9 cellular contexts compared by ENCODE assay signal in the genomic region with DNA sequence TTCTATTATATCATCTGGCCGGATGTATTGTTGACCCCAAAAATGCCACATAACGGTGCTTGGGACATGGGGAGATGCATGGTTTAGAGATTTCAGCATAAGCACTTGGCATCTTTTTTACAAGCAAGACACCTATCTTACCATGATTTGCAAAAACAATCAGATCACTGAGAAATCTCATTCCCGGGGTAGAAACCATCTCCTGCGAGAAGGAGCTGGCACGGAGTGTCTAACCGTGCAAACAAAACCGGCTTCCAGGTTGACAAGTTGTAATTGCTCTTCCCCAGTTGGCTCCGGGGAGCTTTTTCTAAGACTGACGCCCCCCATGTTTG. TPM values are rescaled to one million over a fixed set of nuclear protein-coding genes. Genes with fewer than 3 reads are reported as not detected.
DNase-seq lines count a peak whose midpoint lies in the region; ATAC-seq, FAIRE-seq and TF ChIP-seq lines count a peak whose summit lies in the region.
"Had no signal": no experiment of that assay in that cellular context is flagged by ENCODE, and none has a peak within 500 bp of the region (broad histone marks: within the 10 kb centered on the region; RNA-seq: fewer than 3 reads in every experiment).

No MANE protein-coding gene starts in this region.

- H3K27me3 ChIP-seq in heart left ventricle: peaks cover 0 to 13% (median 3%) of the 10 kb centered on the region in 9 donors
- peaks cover 0 to 3% of the 10 kb centered on the region in 2 experiments; a peak in 1 of 5 replicates for H3K27me3 ChIP-seq in HepG2 (ENCODE audit: control insufficient read depth in 1 of 2, insufficient read depth in 2 of 2, low read length in 2 of 2)
- peaks cover 0 to 35% of the 10 kb centered on the region in 2 donors for H3K27me3 ChIP-seq in tibial nerve
- peaks cover 0 to 9% of the 10 kb centered on the region in 2 donors for H3K27me3 ChIP-seq in small intestine (ENCODE audit: control insufficient read depth in 2 of 2, insufficient read depth in 2 of 2, low read length in 2 of 2)
- H3K27me3 ChIP-seq: uterus had no signal

- H2AFZ ChIP-seq in HepG2 (ENCODE audit: low read length): no peak overlapping the region

- CTCF ChIA-PET in activated CD4-positive, alpha-beta memory T cell treated with anti-CD3 and anti-CD28 coated beads for 36 hours (lab: Charles Lee): interaction anchor here (1.1 to 3.0 kb wide), 8 partner anchors 10 to 175 kb away, joined by 3 to 17 read pairs (median 4); no protein-coding TSS in a partner anchor
- CTCF ChIA-PET in HepG2 (lab: Yijun Ruan, JAX; ENCODE audit: low intra/inter-chr PET ratio, low total read pairs): no interaction called here

- peak overlapping the region; percentile 94 for H3K27ac Mint-ChIP-seq in activated CD4-positive, alpha-beta memory T cell treated with anti-CD3 and anti-CD28 coated beads for 36 hours

- no peaks in the 10 kb centered on the region for H3K36me3 ChIP-seq in heart left ventricle
- no peaks in the 10 kb centered on the region for H3K36me3 ChIP-seq in HepG2 (replicated peaks in 1 of 2; ENCODE audit: control insufficient read depth in 1 of 2, insufficient read depth in 2 of 2, low read length in 2 of 2)
- no peaks in the 10 kb centered on the region for H3K36me3 ChIP-seq in tibial nerve
- H3K36me3 ChIP-seq in small intestine (ENCODE audit: control insufficient read depth in 2 of 2, insufficient read depth in 2 of 2, low read length in 2 of 2): no peaks in the 10 kb centered on the region
- H3K36me3 ChIP-seq: uterus had no signal

- no peak for TF ChIP-seq EP300 in HepG2 (IDR thresholded peaks at IDR 0.05; ENCODE audit: low read depth in 2 of 2, low read length in 2 of 2)
- TF ChIP-seq EP300 in HepG2 (CRISPR knock-in tag; IDR thresholded peaks at IDR 0.05; ENCODE audit: borderline replicate concordance): no peak
- TF ChIP-seq EP300 in tibial nerve (IDR thresholded peaks at IDR 0.05): no peak

- H3K9ac ChIP-seq in HepG2 (ENCODE audit: insufficient read depth, low read depth, low read length): peak overlapping the region; percentile 69; the same call in 1 of the 2 replicates

- TF ChIP-seq POLR2A in heart left ventricle (IDR thresholded peaks at IDR 0.05): no peak
- TF ChIP-seq POLR2A in HepG2 (IDR thresholded peaks at IDR 0.05; ENCODE audit: insufficient read depth in 1 of 2, low read depth in 2 of 2, low read length in 2 of 2): no peak
- TF ChIP-seq POLR2A in tibial nerve (IDR thresholded peaks at IDR 0.05): no peak
- no peak for TF ChIP-seq POLR2A in H54 (IDR thresholded peaks at IDR 0.05; ENCODE audit: low read depth, low read length)

- H3K4me1 Mint-ChIP-seq in activated CD4-positive, alpha-beta memory T cell treated with anti-CD3 and anti-CD28 coated beads for 36 hours (ENCODE audit: low read depth): peaks cover 49% of the 10 kb centered on the region

- peaks cover 2 to 33% (median 13%) of the 10 kb centered on the region in 12 donors for H3K4me1 ChIP-seq in heart left ventricle
- peaks cover 46% of the 10 kb centered on the region for H3K4me1 ChIP-seq in HepG2 (ENCODE audit: insufficient read depth, low read length)
- H3K4me1 ChIP-seq in tibial nerve: peaks cover 0 to 34% (median 12%) of the 10 kb centered on the region in 4 donors
- no peaks in the 10 kb centered on the region for H3K4me1 ChIP-seq in small intestine (ENCODE audit: control insufficient read depth in 2 of 2, insufficient read depth in 1 of 2, low read depth in 1 of 2, low read length in 1 of 2)

- H3K79me2 ChIP-seq in HepG2 (ENCODE audit: insufficient read depth, low read length): peaks cover 3% of the 10 kb centered on the region

- intact Hi-C loops in heart left ventricle (cut with DNase I) (loop anchor here in 3 of 10 donors (5.0 to 10.0 kb wide), 2 partner anchors 85 to 87 kb away; no protein-coding TSS in a partner anchor), cardiac septum (cut with DNase I) (no loop called here), HepG2 (cut with micrococcal nuclease; ENCODE audit: unreplicated experiment) (no loop called here)
- intact Hi-C loops in activated CD4-positive, alpha-beta memory T cell treated with anti-CD3 and anti-CD28 coated beads for 36 hours (cut with micrococcal nuclease): loop anchor here (2.0 to 5.0 kb wide), 3 partner anchors 27 to 107 kb away; no protein-coding TSS in a partner anchor

- POLR2A ChIA-PET in activated CD4-positive, alpha-beta memory T cell treated with anti-CD3 and anti-CD28 coated beads for 36 hours (lab: Charles Lee): interaction anchor here (0.7 to 1.7 kb wide), 5 partner anchors 25 to 124 kb away, joined by 3 to 4 read pairs (median 3); a partner anchor contains a TSS
- POLR2A ChIA-PET in HepG2 (lab: Yijun Ruan, JAX): no interaction called here

- no peaks in the 10 kb centered on the region for H3K27me3 Mint-ChIP-seq in activated CD4-positive, alpha-beta memory T cell treated with anti-CD3 and anti-CD28 coated beads for 36 hours

- H3K4me3 Mint-ChIP-seq in activated CD4-positive, alpha-beta memory T cell treated with anti-CD3 and anti-CD28 coated beads for 36 hours: peak overlapping the region; percentile 91

- peak overlapping the region; percentile 89 for H3K4me2 ChIP-seq in HepG2 (ENCODE audit: low read depth, low read length)

- FAIRE-seq in HepG2 (lab: Jason Lieb, UNC) (no peak), H54 (lab: Jason Lieb, UNC) (no peak), small intestine (lab: Jason Lieb, UNC) (no peak)

- H3K36me3 Mint-ChIP-seq in activated CD4-positive, alpha-beta memory T cell treated with anti-CD3 and anti-CD28 coated beads for 36 hours: no peaks in the 10 kb centered on the region

- ATAC-seq in heart left ventricle: no peak
- no peak for ATAC-seq in HepG2

- H3K9me3 ChIP-seq in heart left ventricle (no peaks in the 10 kb centered on the region), HepG2 (ENCODE audit: low read length) (no peaks in the 10 kb centered on the region), tibial nerve (no peaks in the 10 kb centered on the region), small intestine (ENCODE audit: control insufficient read depth, low read depth) (no peaks in the 10 kb centered on the region)
- H3K9me3 ChIP-seq: uterus had no signal

- DNase-seq in heart left ventricle (no peak), cardiac septum (ENCODE audit: low spot score) (no peak), HepG2 (ENCODE audit: low spot score) (no peak), tibial nerve (ENCODE audit: low spot score in 2 of 2) (no peak), H54 (ENCODE audit: insufficient read length, low spot score) (no peak), small intestine (no peak), NCI-H2227 treated with DMSO at 0.1 percent for 48 hours (lab: John Stamatoyannopoulos, UW) (no peak)
- no peak for DNase-seq in activated CD4-positive, alpha-beta memory T cell treated with anti-CD3 and anti-CD28 coated beads for 36 hours
- DNase-seq: uterus had no signal

- in situ Hi-C loops in HepG2 (cut with HindIII; ENCODE audit: extremely low pct_ligation_motif_present, low pct_unique_long_range_greater_than_20kb): loop anchor here (5.0 to 25.0 kb wide), 2 partner anchors 87 to 472 kb away; no protein-coding TSS in a partner anchor

- no peaks in the 10 kb centered on the region for H4K20me1 ChIP-seq in HepG2 (ENCODE audit: insufficient read depth, low read length)

- peak overlapping the region in 10 of 12 donors; percentile 60 to 91 (median 71) for H3K4me3 ChIP-seq in heart left ventricle
- peak overlapping the region; percentile 74 to 80 (median 79) for H3K4me3 ChIP-seq in HepG2 (replicated peaks in 1 of 3; ENCODE audit: insufficient read depth in 1 of 3, low read depth in 2 of 3, low read length in 3 of 3)
- H3K4me3 ChIP-seq in tibial nerve: peak overlapping the region in 3 of 4 donors; percentile 28 to 60 (median 58)
- H3K4me3 ChIP-seq in small intestine (ENCODE audit: low read depth in 1 of 2, low read length in 2 of 2): peak overlapping the region in 1 of 2 donors; percentile 62

- WGBS in heart left ventricle, 4 donors: 31 to 46% (median 36%) methylated on average over 9 of the region's 9 CpGs
- WGBS in HepG2 (ENCODE audit: low lambda C conversion rate): 42% methylated on average over 9 of the region's 9 CpGs
- WGBS in tibial nerve, 2 donors: 21 to 24% methylated on average over 9 of the region's 9 CpGs
- 14 to 15% (median 15%) methylated on average over 9 of the region's 9 CpGs for WGBS in small intestine, 3 donors

- TSS peak; percentile 59 for BruUV-seq in HepG2 (replicated peaks; lab: Mats Ljungman, UMichigan)

- H3K9me3 Mint-ChIP-seq in activated CD4-positive, alpha-beta memory T cell treated with anti-CD3 and anti-CD28 coated beads for 36 hours: no peaks in the 10 kb centered on the region

- TF ChIP-seq CTCF in heart left ventricle (IDR thresholded peaks at IDR 0.05) (no peak), HepG2 (CRISPR knock-in tag; IDR thresholded peaks at IDR 0.05) (no peak), tibial nerve (IDR thresholded peaks at IDR 0.05) (no peak)

- H3K27ac ChIP-seq in heart left ventricle (peak overlapping the region in 4 of 12 donors; percentile 71 to 98 (median 78)), HepG2 (ENCODE audit: extremely low read length, insufficient read depth, low read length) (no peak overlapping the region), tibial nerve (peak overlapping the region in 1 of 4 donors; percentile 84), small intestine (ENCODE audit: low read depth in 1 of 2, low read length in 1 of 2) (no peak overlapping the region)
- H3K27ac ChIP-seq: uterus had no signal

- TF ChIP-seq RAD21 in HepG2 (CRISPR knock-in tag; IDR thresholded peaks at IDR 0.05): no peak

RNA-seq across cellular contexts. Expression of a gene that starts 1.0 kb away (rescaled TPM):
- total RNA-seq in heart left ventricle: 1 to 10 TPM in 1 of 9 donors, under 1 TPM in 7, not detected in 1; 0.16 to 1.7 (median 0.36) TPM
- polyA plus RNA-seq in heart left ventricle: under 1 TPM in 1 of 2 donors, not detected in 1; 0.37 TPM
- total RNA-seq in cardiac septum: 0.19 TPM
- 1 to 10 TPM; 3.5 to 3.6 TPM for total RNA-seq in activated CD4-positive, alpha-beta memory T cell treated with anti-CD3 and anti-CD28 coated beads for 36 hours
- 0.67 and 1.1 TPM in 2 replicates for total RNA-seq in HepG2 (2016; rRNA removed; fragmentation: Illumina TruSeq; extraction: Trizol)
- 0.51 TPM in 1 of 2 replicates, not detected in the other for total RNA-seq in HepG2 (2016; cell fraction: cytosol; rRNA removed; fragmentation: Illumina TruSeq; extraction: Trizol; ENCODE audit: low read depth)
- 1.1 and 1.3 TPM in 2 replicates for total RNA-seq in HepG2 (2016; cell fraction: insoluble cytoplasmic fraction; rRNA removed; fragmentation: Illumina TruSeq; extraction: Trizol)
- total RNA-seq in HepG2 (2016; cell fraction: membrane; rRNA removed; fragmentation: Illumina TruSeq; extraction: Trizol): 0.53 and 0.69 TPM in 2 replicates
- 1.1 and 1.6 TPM in 2 replicates for total RNA-seq in HepG2 (2016; cell fraction: nucleus; rRNA removed; fragmentation: Illumina TruSeq; extraction: Trizol)
- 27.2 and 44.7 TPM in 2 replicates for polyA plus RNA-seq in HepG2 (2011; rRNA removed)
- 33.2 and 35.3 TPM in 2 replicates for polyA plus RNA-seq in HepG2 (2011; cell fraction: cytosol; rRNA removed)
- polyA plus RNA-seq in HepG2 (2011; cell fraction: nucleus; rRNA removed): 13.0 and 13.3 TPM in 2 replicates
- polyA plus RNA-seq in HepG2 (2012): 5.7 and 9.7 TPM in 2 replicates
- polyA plus RNA-seq in HepG2 (2016; cell fraction: cytosol; fragmentation: Illumina TruSeq; extraction: Trizol; ENCODE audit: low read depth): 0.05 and 0.06 TPM in 2 replicates
- polyA plus RNA-seq in HepG2 (2016; cell fraction: insoluble cytoplasmic fraction; fragmentation: Illumina TruSeq; extraction: Trizol; ENCODE audit: low read depth): 0.59 and 0.61 TPM in 2 replicates
- polyA plus RNA-seq in HepG2 (2016; cell fraction: membrane; fragmentation: Illumina TruSeq; extraction: Trizol; ENCODE audit: low read depth): 0.28 and 0.40 TPM in 2 replicates
- 1.5 TPM in 2 replicates for polyA plus RNA-seq in HepG2 (2016; cell fraction: nucleus; fragmentation: Illumina TruSeq; extraction: Trizol; ENCODE audit: insufficient read depth, low read depth)
- 137 and 162 TPM in 2 replicates for polyA minus RNA-seq in HepG2 (2011; rRNA and poly(A)+ RNA removed; ENCODE audit: low replicate concordance)
- polyA minus RNA-seq in HepG2 (2011; cell fraction: cytosol; rRNA and poly(A)+ RNA removed): 56.6 and 65.6 TPM in 2 replicates
- 28.5 and 31.0 TPM in 2 replicates for polyA minus RNA-seq in HepG2 (2011; cell fraction: nucleus; rRNA and poly(A)+ RNA removed)
- under 1 TPM in 2 of 4 donors, not detected in 2; 0.20 to 0.90 TPM for total RNA-seq in tibial nerve
- under 1 TPM in 1 of 3 donors, not detected in 2; 0.18 TPM for polyA plus RNA-seq in small intestine

RNA-seq across cellular contexts. Expression of a gene that starts 1.4 kb away (rescaled TPM):
- total RNA-seq in heart left ventricle (1 to 10 TPM; 2.2 to 4.9 (median 3.3) TPM), cardiac septum (2.7 TPM), HepG2 (2016; rRNA removed; fragmentation: Illumina TruSeq; extraction: Trizol) (3.7 and 4.1 TPM in 2 replicates), tibial nerve (10 to 100 TPM in 1 of 4 donors, 1 to 10 TPM in 3; 2.1 to 11.4 (median 4.1) TPM)
- polyA plus RNA-seq in heart left ventricle (1 to 10 TPM; 1.2 to 3.9 TPM), HepG2 (2011; rRNA removed) (15.2 and 15.9 TPM in 2 replicates), small intestine (1 to 10 TPM in 1 of 3 donors, under 1 TPM in 1, not detected in 1; 0.81 to 1.6 TPM)
- total RNA-seq in activated CD4-positive, alpha-beta memory T cell treated with anti-CD3 and anti-CD28 coated beads for 36 hours: 10 to 100 TPM in 1 of 2 experiments, 1 to 10 TPM in 1; 9.8 to 10.8 TPM
- 10.0 and 10.5 TPM in 2 replicates for total RNA-seq in HepG2 (2016; cell fraction: cytosol; rRNA removed; fragmentation: Illumina TruSeq; extraction: Trizol; ENCODE audit: low read depth)
- total RNA-seq in HepG2 (2016; cell fraction: insoluble cytoplasmic fraction; rRNA removed; fragmentation: Illumina TruSeq; extraction: Trizol): 2.8 and 4.2 TPM in 2 replicates
- 8.1 and 9.2 TPM in 2 replicates for total RNA-seq in HepG2 (2016; cell fraction: membrane; rRNA removed; fragmentation: Illumina TruSeq; extraction: Trizol)
- total RNA-seq in HepG2 (2016; cell fraction: nucleus; rRNA removed; fragmentation: Illumina TruSeq; extraction: Trizol): 4.0 and 4.3 TPM in 2 replicates
- polyA plus RNA-seq in HepG2 (2011; cell fraction: cytosol; rRNA removed): 11.5 and 13.0 TPM in 2 replicates
- polyA plus RNA-seq in HepG2 (2011; cell fraction: nucleus; rRNA removed): 26.9 and 29.6 TPM in 2 replicates
- polyA plus RNA-seq in HepG2 (2012): 7.0 and 8.7 TPM in 2 replicates
- 3.0 and 5.3 TPM in 2 replicates for polyA plus RNA-seq in HepG2 (2016; cell fraction: cytosol; fragmentation: Illumina TruSeq; extraction: Trizol; ENCODE audit: low read depth)
- polyA plus RNA-seq in HepG2 (2016; cell fraction: insoluble cytoplasmic fraction; fragmentation: Illumina TruSeq; extraction: Trizol; ENCODE audit: low read depth): 2.2 and 2.8 TPM in 2 replicates
- 3.9 and 4.3 TPM in 2 replicates for polyA plus RNA-seq in HepG2 (2016; cell fraction: membrane; fragmentation: Illumina TruSeq; extraction: Trizol; ENCODE audit: low read depth)
- polyA plus RNA-seq in HepG2 (2016; cell fraction: nucleus; fragmentation: Illumina TruSeq; extraction: Trizol; ENCODE audit: insufficient read depth, low read depth): 4.4 and 5.4 TPM in 2 replicates
- polyA minus RNA-seq in HepG2 (2011; rRNA and poly(A)+ RNA removed; ENCODE audit: low replicate concordance): 45.9 and 48.0 TPM in 2 replicates
- polyA minus RNA-seq in HepG2 (2011; cell fraction: cytosol; rRNA and poly(A)+ RNA removed): 8.9 and 10.0 TPM in 2 replicates
- 38.7 and 40.7 TPM in 2 replicates for polyA minus RNA-seq in HepG2 (2011; cell fraction: nucleus; rRNA and poly(A)+ RNA removed)

RNA-seq across cellular contexts. Expression of a gene that starts 42.1 kb away (rescaled TPM):
- total RNA-seq in heart left ventricle: 100 to 1,000 TPM in 4 of 9 donors, 10 to 100 TPM in 5; 59.0 to 141 (median 91.3) TPM
- polyA plus RNA-seq in heart left ventricle: 10 to 100 TPM; 52.9 to 89.1 TPM
- total RNA-seq in cardiac septum: 97.4 TPM
- total RNA-seq in activated CD4-positive, alpha-beta memory T cell treated with anti-CD3 and anti-CD28 coated beads for 36 hours: 100 to 1,000 TPM; 134 to 146 TPM
- 86.9 and 99.9 TPM in 2 replicates for total RNA-seq in HepG2 (2016; rRNA removed; fragmentation: Illumina TruSeq; extraction: Trizol)
- total RNA-seq in HepG2 (2016; cell fraction: cytosol; rRNA removed; fragmentation: Illumina TruSeq; extraction: Trizol; ENCODE audit: low read depth): 152 and 160 TPM in 2 replicates
- 81.8 and 92.5 TPM in 2 replicates for total RNA-seq in HepG2 (2016; cell fraction: insoluble cytoplasmic fraction; rRNA removed; fragmentation: Illumina TruSeq; extraction: Trizol)
- 189 and 196 TPM in 2 replicates for total RNA-seq in HepG2 (2016; cell fraction: membrane; rRNA removed; fragmentation: Illumina TruSeq; extraction: Trizol)
- 37.7 and 40.8 TPM in 2 replicates for total RNA-seq in HepG2 (2016; cell fraction: nucleus; rRNA removed; fragmentation: Illumina TruSeq; extraction: Trizol)
- polyA plus RNA-seq in HepG2 (2011; rRNA removed): 66.7 and 90.2 TPM in 2 replicates
- 51.3 and 62.4 TPM in 2 replicates for polyA plus RNA-seq in HepG2 (2011; cell fraction: cytosol; rRNA removed)
- polyA plus RNA-seq in HepG2 (2011; cell fraction: nucleus; rRNA removed): 58.4 and 64.2 TPM in 2 replicates
- polyA plus RNA-seq in HepG2 (2012): 53.5 and 72.8 TPM in 2 replicates
- polyA plus RNA-seq in HepG2 (2016; cell fraction: cytosol; fragmentation: Illumina TruSeq; extraction: Trizol; ENCODE audit: low read depth): 179 and 214 TPM in 2 replicates
- polyA plus RNA-seq in HepG2 (2016; cell fraction: insoluble cytoplasmic fraction; fragmentation: Illumina TruSeq; extraction: Trizol; ENCODE audit: low read depth): 114 TPM in 2 replicates
- 217 and 242 TPM in 2 replicates for polyA plus RNA-seq in HepG2 (2016; cell fraction: membrane; fragmentation: Illumina TruSeq; extraction: Trizol; ENCODE audit: low read depth)
- 90.4 and 92.9 TPM in 2 replicates for polyA plus RNA-seq in HepG2 (2016; cell fraction: nucleus; fragmentation: Illumina TruSeq; extraction: Trizol; ENCODE audit: insufficient read depth, low read depth)
- 28.1 and 28.3 TPM in 2 replicates for polyA minus RNA-seq in HepG2 (2011; rRNA and poly(A)+ RNA removed; ENCODE audit: low replicate concordance)
- polyA minus RNA-seq in HepG2 (2011; cell fraction: cytosol; rRNA and poly(A)+ RNA removed): 24.0 and 24.3 TPM in 2 replicates
- polyA minus RNA-seq in HepG2 (2011; cell fraction: nucleus; rRNA and poly(A)+ RNA removed): 21.6 and 25.6 TPM in 2 replicates
- 10 to 100 TPM; 27.6 to 38.2 (median 31.7) TPM for total RNA-seq in tibial nerve
- 10 to 100 TPM; 29.1 to 38.0 (median 29.7) TPM for polyA plus RNA-seq in small intestine
